ENCODE assay signal across 1 cellular context in genomic region chr21:45060089-45060488, GRCh38.
TF ChIP-seq lines count a peak whose summit lies in the region.

No MANE protein-coding gene starts in this region.

TF ChIP-seq in HepG2, 621 proteins besides CTCF, POLR2A, EP300 and RAD21:
- TF ChIP-seq, protein P1, sequence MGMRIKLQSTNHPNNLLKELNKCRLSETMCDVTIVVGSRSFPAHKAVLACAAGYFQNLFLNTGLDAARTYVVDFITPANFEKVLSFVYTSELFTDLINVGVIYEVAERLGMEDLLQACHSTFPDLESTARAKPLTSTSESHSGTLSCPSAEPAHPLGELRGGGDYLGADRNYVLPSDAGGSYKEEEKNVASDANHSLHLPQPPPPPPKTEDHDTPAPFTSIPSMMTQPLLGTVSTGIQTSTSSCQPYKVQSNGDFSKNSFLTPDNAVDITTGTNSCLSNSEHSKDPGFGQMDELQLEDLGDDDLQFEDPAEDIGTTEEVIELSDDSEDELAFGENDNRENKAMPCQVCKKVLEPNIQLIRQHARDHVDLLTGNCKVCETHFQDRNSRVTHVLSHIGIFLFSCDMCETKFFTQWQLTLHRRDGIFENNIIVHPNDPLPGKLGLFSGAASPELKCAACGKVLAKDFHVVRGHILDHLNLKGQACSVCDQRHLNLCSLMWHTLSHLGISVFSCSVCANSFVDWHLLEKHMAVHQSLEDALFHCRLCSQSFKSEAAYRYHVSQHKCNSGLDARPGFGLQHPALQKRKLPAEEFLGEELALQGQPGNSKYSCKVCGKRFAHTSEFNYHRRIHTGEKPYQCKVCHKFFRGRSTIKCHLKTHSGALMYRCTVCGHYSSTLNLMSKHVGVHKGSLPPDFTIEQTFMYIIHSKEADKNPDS (CRISPR knock-in tag; IDR thresholded peaks at IDR 0.05), result no peak
- peak; percentile 84 for TF ChIP-seq ZNF263 (CRISPR knock-in tag; IDR thresholded peaks at IDR 0.05)
